Comparison of ENCODE assay signal across 21 cellular contexts in the genomic region with DNA sequence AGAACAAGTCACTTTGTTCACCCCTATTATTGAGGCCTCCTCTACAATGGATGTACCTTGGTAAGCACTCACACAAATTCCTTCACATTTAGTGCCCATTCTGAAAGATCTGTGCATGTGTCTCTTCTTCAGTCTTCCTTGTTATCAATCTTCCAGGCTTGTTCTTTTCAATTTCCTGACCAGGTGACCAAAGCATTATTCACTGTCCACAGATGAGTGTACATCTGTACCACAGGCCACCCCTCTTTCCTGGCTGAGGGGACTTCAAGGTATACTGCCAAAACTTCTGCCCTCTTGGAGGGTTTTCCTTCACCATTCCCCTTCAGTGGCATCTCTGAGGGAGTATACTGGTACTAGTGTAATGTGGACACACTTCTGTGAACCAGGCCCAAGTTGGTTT. TPM values are rescaled to one million over a fixed set of nuclear protein-coding genes. Genes with fewer than 3 reads are reported as not detected.
DNase-seq lines count a peak whose midpoint lies in the region; ATAC-seq and TF ChIP-seq lines count a peak whose summit lies in the region.
"Had no signal": no experiment of that assay in that cellular context is flagged by ENCODE, and none has a peak within 500 bp of the region (broad histone marks: within the 10 kb centered on the region; RNA-seq: fewer than 3 reads in every experiment).

No MANE protein-coding gene starts in this region.

- peak overlapping the region; percentile 51 for H2AFZ ChIP-seq in mammary epithelial cell (ENCODE audit: low read depth, low read length)

- H3K27me3 ChIP-seq in mammary epithelial cell (ENCODE audit: insufficient read depth, low read length), result no peaks in the 10 kb centered on the region
- H3K27me3 ChIP-seq in breast epithelium, result no peaks in the 10 kb centered on the region
- H3K27me3 ChIP-seq in RWPE2 (ENCODE audit: insufficient read depth, poor library complexity, severe bottlenecking), result no peaks in the 10 kb centered on the region
- H3K27me3 ChIP-seq in tibial artery, result no peaks in the 10 kb centered on the region

- dilution Hi-C loops in mammary epithelial cell (cut with HindIII; ENCODE audit: low sequenced_read_pairs), result no loop called here

- no peak overlapping the region for H3K9ac ChIP-seq in mammary epithelial cell (ENCODE audit: insufficient read depth, low read length)

- no peaks in the 10 kb centered on the region for H3K79me2 ChIP-seq in mammary epithelial cell (ENCODE audit: insufficient read depth, low read length)

- DNase-seq in mammary epithelial cell (peak; percentile 28), breast epithelium (ENCODE audit: low spot score in 2 of 2) (no peak), RWPE2 (ENCODE audit: low spot score) (no peak), epithelial cell of prostate (ENCODE audit: low read depth, low spot score) (no peak), tibial artery (no peak), ureter (ENCODE audit: low spot score) (no peak), NCI-H524 (lab: John Stamatoyannopoulos, UW) (no peak)
- no peak for DNase-seq in stimulated activated effector memory CD8-positive, alpha-beta T cell treated with anti-CD3 and anti-CD28 coated beads, Interleukin-12 subunit alpha, Interleukin-12 subunit beta, amount 100 ng/mL, for 72 hours (ENCODE audit: low spot score in 2 of 2)
- DNase-seq: AML-193; CD4-positive, alpha-beta T cell; DMS153; DMS79; GF-D8; GOT3; H7; HFFc6 had no signal

- TF ChIP-seq CTCF in mammary epithelial cell (conservative IDR thresholded peaks at IDR 0.05 in 1 of 2, IDR thresholded peaks at IDR 0.05 in 1 of 2; ENCODE audit: extremely low read depth in 1 of 2, insufficient read depth in 1 of 2, low read depth in 1 of 2, low read length in 2 of 2) (no peak), breast epithelium (IDR thresholded peaks at IDR 0.05) (no peak), RWPE2 (IDR thresholded peaks at IDR 0.05; ENCODE audit: poor library complexity, severe bottlenecking) (no peak), tibial artery (IDR thresholded peaks at IDR 0.05) (no peak)

- H3K4me1 Mint-ChIP-seq in stimulated activated effector memory CD8-positive, alpha-beta T cell treated with anti-CD3 and anti-CD28 coated beads, Interleukin-12 subunit alpha, Interleukin-12 subunit beta, amount 100 ng/mL, for 72 hours, result peaks cover 26% of the 10 kb centered on the region

- H3K4me3 ChIP-seq in mammary epithelial cell (replicated peaks in 1 of 3; ENCODE audit: insufficient read depth in 1 of 3, low read depth in 2 of 3, low read length in 3 of 3) (no peak overlapping the region), breast epithelium (no peak overlapping the region), RWPE2 (ENCODE audit: severe bottlenecking) (no peak overlapping the region), tibial artery (no peak overlapping the region)
- H3K4me3 ChIP-seq: A549 had no signal

- H3K4me2 ChIP-seq in mammary epithelial cell (ENCODE audit: insufficient read depth, low read depth, low read length), result no peak overlapping the region
- H3K4me2 ChIP-seq: A549 had no signal

- intact Hi-C loops in mammary epithelial cell (cut with micrococcal nuclease) (loop anchor here (5.0 to 10.0 kb wide), 2 partner anchors 38 to 321 kb away; a partner anchor contains a TSS), breast epithelium (cut with DNase I; ENCODE audit: low total_unique reads) (no loop called here), tibial artery (cut with DNase I; ENCODE audit: low total_unique reads) (no loop called here)

- H3K9me3 ChIP-seq in mammary epithelial cell (replicated peaks; ENCODE audit: insufficient read depth, low read length) (peaks cover 12% of the 10 kb centered on the region), breast epithelium (no peaks in the 10 kb centered on the region), RWPE2 (ENCODE audit: severe bottlenecking) (peaks cover 4% of the 10 kb centered on the region), tibial artery (peaks cover 0 to 5% (median 0%) of the 10 kb centered on the region in 3 donors)

- in situ Hi-C loops in mammary epithelial cell (cut with MboI; ENCODE audit: low sequenced_read_pairs in 2 of 2), result loop anchor here (5.0 kb wide), 2 partner anchors 73 to 178 kb away; no protein-coding TSS in a partner anchor

- peak overlapping the region; percentile 32 for H3K27ac Mint-ChIP-seq in stimulated activated effector memory CD8-positive, alpha-beta T cell treated with anti-CD3 and anti-CD28 coated beads, Interleukin-12 subunit alpha, Interleukin-12 subunit beta, amount 100 ng/mL, for 72 hours
- H3K27ac Mint-ChIP-seq: CD4-positive, alpha-beta T cell; HFFc6 had no signal

- ATAC-seq in RWPE2 (ENCODE audit: low read depth), result no peak
- peak; percentile 66 for ATAC-seq in stimulated activated effector memory CD8-positive, alpha-beta T cell treated with anti-CD3 and anti-CD28 coated beads, Interleukin-12 subunit alpha, Interleukin-12 subunit beta, amount 100 ng/mL, for 72 hours
- ATAC-seq: A549, HCT116, HepG2 had no signal

- CTCF ChIA-PET in mammary epithelial cell (lab: Charles Lee; ENCODE audit: low non-redundant PET), result no interaction called here

- no TSS peak for BruUV-seq in mammary epithelial cell (replicated peaks; lab: Mats Ljungman, UMichigan)

- no peak overlapping the region for H3K4me3 Mint-ChIP-seq in stimulated activated effector memory CD8-positive, alpha-beta T cell treated with anti-CD3 and anti-CD28 coated beads, Interleukin-12 subunit alpha, Interleukin-12 subunit beta, amount 100 ng/mL, for 72 hours
- H3K4me3 Mint-ChIP-seq: CD4-positive, alpha-beta T cell; HFFc6 had no signal

- no peaks in the 10 kb centered on the region for H4K20me1 ChIP-seq in mammary epithelial cell (ENCODE audit: insufficient read depth, low read length)

- no peaks in the 10 kb centered on the region for H3K36me3 Mint-ChIP-seq in stimulated activated effector memory CD8-positive, alpha-beta T cell treated with anti-CD3 and anti-CD28 coated beads, Interleukin-12 subunit alpha, Interleukin-12 subunit beta, amount 100 ng/mL, for 72 hours

- TF ChIP-seq POLR2A in breast epithelium (IDR thresholded peaks at IDR 0.05), result no peak

- H3K9me3 Mint-ChIP-seq in stimulated activated effector memory CD8-positive, alpha-beta T cell treated with anti-CD3 and anti-CD28 coated beads, Interleukin-12 subunit alpha, Interleukin-12 subunit beta, amount 100 ng/mL, for 72 hours, result peaks cover 3% of the 10 kb centered on the region
- H3K9me3 Mint-ChIP-seq: CD4-positive, alpha-beta T cell had no signal

- peaks cover 51% of the 10 kb centered on the region for H3K4me1 ChIP-seq in mammary epithelial cell (ENCODE audit: insufficient read depth, low read length)
- no peaks in the 10 kb centered on the region for H3K4me1 ChIP-seq in breast epithelium
- peaks cover 55% of the 10 kb centered on the region for H3K4me1 ChIP-seq in RWPE2 (ENCODE audit: insufficient read depth, poor library complexity, severe bottlenecking)
- H3K4me1 ChIP-seq in tibial artery, result no peaks in the 10 kb centered on the region

- no peaks in the 10 kb centered on the region for H3K36me3 ChIP-seq in mammary epithelial cell (ENCODE audit: insufficient read depth, low read length)
- H3K36me3 ChIP-seq in breast epithelium, result no peaks in the 10 kb centered on the region
- no peaks in the 10 kb centered on the region for H3K36me3 ChIP-seq in RWPE2 (ENCODE audit: low read depth)
- no peaks in the 10 kb centered on the region for H3K36me3 ChIP-seq in tibial artery

- no peak overlapping the region for H3K27ac ChIP-seq in mammary epithelial cell (ENCODE audit: insufficient read depth, low read depth, low read length)
- H3K27ac ChIP-seq in breast epithelium, result no peak overlapping the region
- H3K27ac ChIP-seq in RWPE2 (ENCODE audit: poor library complexity, severe bottlenecking), result peak overlapping the region; percentile 85
- peak overlapping the region; percentile 89 for H3K27ac ChIP-seq in epithelial cell of prostate
- no peak overlapping the region for H3K27ac ChIP-seq in tibial artery
- H3K27ac ChIP-seq: 22Rv1, A549, C4-2B had no signal

RNA-seq across cellular contexts. Expression of a gene that starts 25.5 kb away (rescaled TPM):
- total RNA-seq in mammary epithelial cell, result 100 to 1,000 TPM in 1 of 2 donors, 10 to 100 TPM in 1; 80.3 to 124 TPM
- polyA plus RNA-seq in mammary epithelial cell, result 71.7 TPM
- polyA minus RNA-seq in mammary epithelial cell, result 41.9 TPM
- total RNA-seq in breast epithelium, result 100 to 1,000 TPM; 263 to 444 (median 334) TPM
- 191 TPM for total RNA-seq in ureter

Comparison
In these comparisons a context has a peak if more than half of its experiments do, and no peak if none do; other contexts are left out.
1. H3K27ac ChIP-seq: peak in RWPE2 (single experiment) and epithelial cell of prostate (single experiment); none in mammary epithelial cell (single experiment), breast epithelium (0 of 2) and tibial artery (0 of 2).